In genomic region chr2:46299365-46300263, GRCh38 we compare ENCODE assay signal across 8 cellular contexts. TPM values are rescaled to one million over a fixed set of nuclear protein-coding genes. Genes with fewer than 3 reads are reported as not detected.
DNase-seq lines count a peak whose midpoint lies in the region; ATAC-seq and TF ChIP-seq lines count a peak whose summit lies in the region.

No MANE protein-coding gene starts in this region.

- peaks cover 85% of the 10 kb centered on the region for H3K4me1 ChIP-seq in left ventricle myocardium inferior

- H3K27me3 ChIP-seq in left ventricle myocardium inferior (ENCODE audit: low read depth) = no peaks in the 10 kb centered on the region

- H3K36me3 ChIP-seq in left ventricle myocardium inferior = peaks cover 7% of the 10 kb centered on the region

- ATAC-seq in HG02870 (IDR thresholded peaks at IDR 0.05; ENCODE audit: unreplicated experiment) (no peak), GM19455 (IDR thresholded peaks at IDR 0.05; ENCODE audit: unreplicated experiment) (no peak)

- no peaks in the 10 kb centered on the region for H3K9me3 ChIP-seq in left ventricle myocardium inferior (replicated peaks)

- H3K4me3 ChIP-seq in left ventricle myocardium inferior = peak overlapping the region; percentile 94

- no peak for TF ChIP-seq CTCF in left ventricle myocardium inferior (IDR thresholded peaks at IDR 0.05; ENCODE audit: borderline replicate concordance)

- intact Hi-C loops in left ventricle myocardium inferior (cut with micrococcal nuclease) (loop anchor here (5.0 kb wide), 1 partner anchor 53 kb away; no protein-coding TSS in a partner anchor), posterior vena cava (cut with DNase I) (loop anchor here (5.0 to 10.0 kb wide), 5 partner anchors 38 to 295 kb away; no protein-coding TSS in a partner anchor)

- DNase-seq in GM03348 (ENCODE audit: low spot score) = peak; percentile 85
- peak; percentile 55 for DNase-seq in NCI-H2029 (lab: John Stamatoyannopoulos, UW)
- DNase-seq in left ventricle myocardium inferior = peak; percentile 76
- peak; percentile 91 for DNase-seq in posterior vena cava (ENCODE audit: low spot score)
- DNase-seq in cerebellum (ENCODE audit: low spot score) = no peak

- peak overlapping the region; percentile 43 for H3K27ac ChIP-seq in angular gyrus (ENCODE audit: low read depth, low read length)
- peak overlapping the region; percentile 99 for H3K27ac ChIP-seq in left ventricle myocardium inferior (replicated peaks)

RNA-seq across cellular contexts. Expression of gene EPAS1, which starts 2.4 kb away (rescaled TPM):
- 205 TPM for total RNA-seq in left ventricle myocardium inferior
- total RNA-seq in posterior vena cava = 100 to 1,000 TPM; 374 to 478 TPM
- total RNA-seq in cerebellum = 13.0 TPM

Comparison
In these comparisons a context has a peak if more than half of its experiments do, and no peak if none do; other contexts are left out.
1. RNA of gene EPAS1, which starts 2.4 kb away (total RNA-seq): 374 to 478 TPM in posterior vena cava and 205 TPM in left ventricle myocardium inferior (single experiment); 13.0 TPM in cerebellum (single experiment); every median in the first group is over 10 times any median in the second.